Comparison of ENCODE assay signal across 33 cellular contexts in the genomic region with DNA sequence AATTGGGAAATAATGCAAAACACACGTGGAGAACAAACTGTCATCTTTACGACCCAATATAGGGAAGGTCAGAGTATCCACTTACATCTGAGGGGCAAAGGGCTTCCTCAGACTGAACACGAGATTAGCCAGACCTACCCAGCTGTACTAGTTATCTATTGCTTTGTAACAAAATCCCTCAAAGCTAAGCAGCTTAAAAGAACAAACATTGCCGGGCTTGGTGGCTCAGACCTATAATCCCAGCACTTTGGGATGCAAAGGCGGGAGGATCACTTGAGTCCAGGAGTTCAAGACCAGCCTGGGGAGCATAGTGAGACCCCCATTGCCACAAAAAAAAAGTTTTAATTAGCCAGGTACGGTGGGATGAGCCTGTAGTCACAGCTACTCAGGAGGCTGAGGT.
"Had no signal": no experiment of that assay in that cellular context is flagged by ENCODE, and none has a peak within 500 bp of the region (broad histone marks: within the 10 kb centered on the region; RNA-seq: fewer than 3 reads in every experiment).

No MANE protein-coding gene starts in this region.

- H3K9me3 Mint-ChIP-seq: activated CD4-positive, alpha-beta T cell treated with anti-CD3 and anti-CD28 coated beads, Interleukin-2, amount 10 ng/mL, durations not matched to agents 7 days and 5 days; activated CD8-positive, alpha-beta T cell treated with anti-CD3 and anti-CD28 coated beads for 36 hours; activated naive CD4-positive, alpha-beta T cell treated with anti-CD3 and anti-CD28 coated beads for 36 hours; activated naive CD4-positive, alpha-beta T cell treated with anti-CD3 and anti-CD28 coated beads, Interleukin-2, amount 50 U/mL, for 24 hours; activated naive CD8-positive, alpha-beta T cell treated with anti-CD3 and anti-CD28 coated beads for 36 hours; activated naive CD8-positive, alpha-beta T cell treated with anti-CD3 and anti-CD28 coated beads, Interleukin-2, amount 50 U/mL, for 24 hours; activated T-helper 1 cell treated with anti-CD3 and anti-CD28 coated beads, Interleukin-12 subunit alpha, Interleukin-12 subunit beta, Interleukin-2, Interleukin-4 antibody, amounts not matched to agents 30 ng/mL and 10 ng/mL and 1 ng/mL, durations not matched to agents 14 hours and 24 hours and 36 hours; activated T-helper 2 cell treated with anti-CD3 and anti-CD28 coated beads, Interferon-gamma antibody, Interleukin-2, Interleukin-4, amounts not matched to agents 10 μg/mL and 5 μg/mL and 100 μg/mL, durations not matched to agents 14 hours and 24 hours and 36 hours; WTC11 had no signal

- ATAC-seq: activated CD8-positive, alpha-beta T cell treated with anti-CD3 and anti-CD28 coated beads for 36 hours; activated naive CD8-positive, alpha-beta T cell treated with anti-CD3 and anti-CD28 coated beads, Interleukin-2, amount 50 U/mL, for 24 hours; body of pancreas; WTC11 had no signal

- FAIRE-seq: colon, endometrium, endothelial cell of umbilical vein, frontal cortex had no signal

- H3K36me3 Mint-ChIP-seq: activated naive CD8-positive, alpha-beta T cell treated with anti-CD3 and anti-CD28 coated beads for 36 hours; WTC11 had no signal

- H3K27ac Mint-ChIP-seq: activated CD4-positive, alpha-beta T cell treated with anti-CD3 and anti-CD28 coated beads, Interleukin-2, amount 10 ng/mL, durations not matched to agents 7 days and 5 days; activated CD8-positive, alpha-beta T cell treated with anti-CD3 and anti-CD28 coated beads for 36 hours; activated naive CD4-positive, alpha-beta T cell treated with anti-CD3 and anti-CD28 coated beads for 36 hours; activated naive CD4-positive, alpha-beta T cell treated with anti-CD3 and anti-CD28 coated beads, Interleukin-2, amount 50 U/mL, for 24 hours; activated naive CD8-positive, alpha-beta T cell treated with anti-CD3 and anti-CD28 coated beads for 36 hours; activated naive CD8-positive, alpha-beta T cell treated with anti-CD3 and anti-CD28 coated beads, Interleukin-2, amount 50 U/mL, for 24 hours; activated T-helper 1 cell treated with anti-CD3 and anti-CD28 coated beads, Interleukin-12 subunit alpha, Interleukin-12 subunit beta, Interleukin-2, Interleukin-4 antibody, amounts not matched to agents 30 ng/mL and 10 ng/mL and 1 ng/mL, durations not matched to agents 14 hours and 24 hours and 36 hours; activated T-helper 2 cell treated with anti-CD3 and anti-CD28 coated beads, Interferon-gamma antibody, Interleukin-2, Interleukin-4, amounts not matched to agents 10 μg/mL and 5 μg/mL and 100 μg/mL, durations not matched to agents 14 hours and 24 hours and 36 hours; WTC11 had no signal

- H3K4me3 ChIP-seq: adrenal gland, body of pancreas, esophagus squamous epithelium had no signal

- H3K4me1 Mint-ChIP-seq: activated CD4-positive, alpha-beta T cell treated with anti-CD3 and anti-CD28 coated beads, Interleukin-2, amount 10 ng/mL, durations not matched to agents 7 days and 5 days; activated naive CD4-positive, alpha-beta T cell treated with anti-CD3 and anti-CD28 coated beads, Interleukin-2, amount 50 U/mL, for 24 hours; activated naive CD8-positive, alpha-beta T cell treated with anti-CD3 and anti-CD28 coated beads for 36 hours; activated naive CD8-positive, alpha-beta T cell treated with anti-CD3 and anti-CD28 coated beads, Interleukin-2, amount 50 U/mL, for 24 hours had no signal

- H3K27me3 Mint-ChIP-seq: activated CD4-positive, alpha-beta T cell treated with anti-CD3 and anti-CD28 coated beads, Interleukin-2, amount 10 ng/mL, durations not matched to agents 7 days and 5 days; activated CD8-positive, alpha-beta T cell treated with anti-CD3 and anti-CD28 coated beads for 36 hours; activated naive CD4-positive, alpha-beta T cell treated with anti-CD3 and anti-CD28 coated beads, Interleukin-2, amount 50 U/mL, for 24 hours; activated naive CD8-positive, alpha-beta T cell treated with anti-CD3 and anti-CD28 coated beads for 36 hours; activated naive CD8-positive, alpha-beta T cell treated with anti-CD3 and anti-CD28 coated beads, Interleukin-2, amount 50 U/mL, for 24 hours had no signal

- H3K4me3 Mint-ChIP-seq: activated CD4-positive, alpha-beta T cell treated with anti-CD3 and anti-CD28 coated beads, Interleukin-2, amount 10 ng/mL, durations not matched to agents 7 days and 5 days; activated CD8-positive, alpha-beta T cell treated with anti-CD3 and anti-CD28 coated beads for 36 hours; activated naive CD4-positive, alpha-beta T cell treated with anti-CD3 and anti-CD28 coated beads for 36 hours; activated naive CD4-positive, alpha-beta T cell treated with anti-CD3 and anti-CD28 coated beads, Interleukin-2, amount 50 U/mL, for 24 hours; activated naive CD8-positive, alpha-beta T cell treated with anti-CD3 and anti-CD28 coated beads for 36 hours; activated naive CD8-positive, alpha-beta T cell treated with anti-CD3 and anti-CD28 coated beads, Interleukin-2, amount 50 U/mL, for 24 hours; activated T-helper 1 cell treated with anti-CD3 and anti-CD28 coated beads, Interleukin-12 subunit alpha, Interleukin-12 subunit beta, Interleukin-2, Interleukin-4 antibody, amounts not matched to agents 30 ng/mL and 10 ng/mL and 1 ng/mL, durations not matched to agents 14 hours and 24 hours and 36 hours; WTC11 had no signal

- DNase-seq: activated CD4-positive, alpha-beta T cell treated with anti-CD3 and anti-CD28 coated beads for 1 hour; activated CD4-positive, alpha-beta T cell treated with anti-CD3 and anti-CD28 coated beads for 4 hours; activated CD4-positive, alpha-beta T cell treated with anti-CD3 and anti-CD28 coated beads, Interleukin-2, amount 10 ng/mL, durations not matched to agents 7 days and 5 days; activated CD4-positive, alpha-beta T cell treated with anti-CD3 and anti-CD28 coated beads, Interleukin-2, amount 50 U/mL, for 4 hours; activated CD8-positive, alpha-beta memory T cell treated with anti-CD3 and anti-CD28 coated beads for 24 hours; activated CD8-positive, alpha-beta memory T cell treated with anti-CD3 and anti-CD28 coated beads, Interleukin-2, amount 50 U/mL, for 4 hours; activated CD8-positive, alpha-beta T cell treated with anti-CD3 and anti-CD28 coated beads for 36 hours; activated effector memory CD4-positive, alpha-beta T cell treated with anti-CD3 and anti-CD28 coated beads, Interleukin-2, amount 50 U/mL, for 16 hours; activated naive CD4-positive, alpha-beta T cell treated with anti-CD3 and anti-CD28 coated beads for 36 hours; activated naive CD8-positive, alpha-beta T cell treated with anti-CD3 and anti-CD28 coated beads for 36 hours; activated naive CD8-positive, alpha-beta T cell treated with anti-CD3 and anti-CD28 coated beads, Interleukin-2, amount 50 U/mL, for 24 hours; activated T-cell treated with anti-CD3 and anti-CD28 coated beads, Interleukin-2, amount 50 U/mL, for 1 hour; activated T-cell treated with anti-CD3 and anti-CD28 coated beads, Interleukin-2, amount 50 U/mL, for 48 hours; adrenal gland; amygdala; aorta; body of pancreas; caudate nucleus; cortex of kidney; dermis blood vessel endothelial cell; effector CD8-positive, alpha-beta T cell; esophagus squamous epithelium; foreskin fibroblast; head of caudate nucleus; T-helper 2 cell had no signal
